Comparison of ENCODE assay signal across 14 cellular contexts in genomic region chr4:41146196-41146595, GRCh38.
A peak's percentile ranks its signal among the peaks of the same experiment; 100 is the strongest.
DNase-seq lines count a peak whose midpoint lies in the region; ATAC-seq and TF ChIP-seq lines count a peak whose summit lies in the region.
"Had no signal": no experiment of that assay in that cellular context is flagged by ENCODE, and none has a peak within 500 bp of the region (broad histone marks: within the 10 kb centered on the region; RNA-seq: fewer than 3 reads in every experiment).

No MANE protein-coding gene starts in this region.

- H3K9me3 Mint-ChIP-seq in progenitor cell of endocrine pancreas (ENCODE audit: low read depth), result peaks cover 4% of the 10 kb centered on the region

- peaks cover 28% of the 10 kb centered on the region for H3K4me1 Mint-ChIP-seq in progenitor cell of endocrine pancreas (ENCODE audit: low read depth)

- ATAC-seq in RWPE2 (ENCODE audit: low read depth) (no peak), HG03520 (IDR thresholded peaks at IDR 0.05; ENCODE audit: unreplicated experiment) (no peak)

- no peaks in the 10 kb centered on the region for H3K27me3 Mint-ChIP-seq in progenitor cell of endocrine pancreas

- H3K27me3 ChIP-seq in RWPE2 (ENCODE audit: insufficient read depth, poor library complexity, severe bottlenecking) (no peaks in the 10 kb centered on the region), fibroblast of lung (ENCODE audit: control insufficient read depth, insufficient read depth, low read length) (no peaks in the 10 kb centered on the region)

- H3K4me1 ChIP-seq in RWPE2 (ENCODE audit: insufficient read depth, poor library complexity, severe bottlenecking) (peaks cover 69% of the 10 kb centered on the region), fibroblast of lung (ENCODE audit: control insufficient read depth, extremely low read depth, insufficient read depth, low read length) (peaks cover 38% of the 10 kb centered on the region)
- H3K4me1 ChIP-seq: parathyroid adenoma had no signal

- peak overlapping the region; percentile 97 for H3K27ac ChIP-seq in RWPE2 (ENCODE audit: poor library complexity, severe bottlenecking)
- peak overlapping the region; percentile 72 for H3K27ac ChIP-seq in fibroblast of lung (ENCODE audit: insufficient read depth, low read length)
- H3K27ac ChIP-seq: parathyroid adenoma had no signal

- H3K36me3 Mint-ChIP-seq in progenitor cell of endocrine pancreas (ENCODE audit: insufficient read depth), result peaks cover 11% of the 10 kb centered on the region

- TF ChIP-seq CTCF in AG10803 (conservative IDR thresholded peaks at IDR 0.05; ENCODE audit: low read length) (no peak), RWPE2 (IDR thresholded peaks at IDR 0.05; ENCODE audit: poor library complexity, severe bottlenecking) (no peak), fibroblast of lung (conservative IDR thresholded peaks at IDR 0.05 in 1 of 2, IDR thresholded peaks at IDR 0.05 in 1 of 2; ENCODE audit: low read depth in 1 of 2, low read length in 2 of 2) (no peak), progenitor cell of endocrine pancreas (IDR thresholded peaks at IDR 0.05; ENCODE audit: unreplicated experiment) (no peak)

- H3K9me3 ChIP-seq in RWPE2 (ENCODE audit: severe bottlenecking), result no peaks in the 10 kb centered on the region
- H3K9me3 ChIP-seq in fibroblast of lung (ENCODE audit: control insufficient read depth, insufficient read depth, low read depth, low read length), result no peaks in the 10 kb centered on the region

- H3K4me2 ChIP-seq in fibroblast of lung (ENCODE audit: extremely low read depth, insufficient read depth, low read length), result peak overlapping the region; percentile 73

- no peaks in the 10 kb centered on the region for H4K20me1 ChIP-seq in fibroblast of lung (ENCODE audit: control insufficient read depth, extremely low read depth, insufficient read depth, low read length)

- H3K4me3 Mint-ChIP-seq in progenitor cell of endocrine pancreas (ENCODE audit: low read depth), result no peak overlapping the region

- H2AFZ ChIP-seq in fibroblast of lung (ENCODE audit: low read length), result no peak overlapping the region
- H2AFZ ChIP-seq: parathyroid adenoma had no signal

- H3K36me3 ChIP-seq in RWPE2 (ENCODE audit: low read depth) (peaks cover 21% of the 10 kb centered on the region), fibroblast of lung (ENCODE audit: control insufficient read depth, insufficient read depth, low read length) (no peaks in the 10 kb centered on the region)

- peaks cover 12% of the 10 kb centered on the region for H3K79me2 ChIP-seq in fibroblast of lung (ENCODE audit: control insufficient read depth, insufficient read depth, low read length)
- H3K79me2 ChIP-seq: parathyroid adenoma had no signal

- H3K4me3 ChIP-seq in AG10803 (ENCODE audit: low read length) (no peak overlapping the region), RWPE2 (ENCODE audit: severe bottlenecking) (no peak overlapping the region), fibroblast of lung (replicated peaks in 1 of 4; ENCODE audit: control extremely low read depth in 1 of 4, insufficient read depth in 1 of 4, low read depth in 3 of 4, low read length in 4 of 4) (peak overlapping the region in 1 of 4 experiments; percentile 18)

- peak overlapping the region; percentile 93 for H3K27ac Mint-ChIP-seq in progenitor cell of endocrine pancreas

- DNase-seq in AG10803 (ENCODE audit: low read depth) (peak; percentile 46), RWPE2 (ENCODE audit: low spot score) (no peak), fibroblast of lung (ENCODE audit: low read depth in 2 of 2) (peak in 1 of 2 donors; percentile 55), progenitor cell of endocrine pancreas (ENCODE audit: low spot score, unreplicated experiment) (no peak), epidermal melanocyte (ENCODE audit: insufficient read length, low spot score) (no peak), NCI-H510A treated with DMSO at 0.1 percent for 48 hours (lab: John Stamatoyannopoulos, UW) (no peak), DMS79 (lab: John Stamatoyannopoulos, UW) (no peak)
- DNase-seq: activated CD4-positive, alpha-beta T cell treated with anti-CD3 and anti-CD28 coated beads for 1 hour; central memory CD4-positive, alpha-beta T cell; kidney glomerular epithelial cell; NCI-H446; SHP77 had no signal

- no peak overlapping the region for H3K9ac ChIP-seq in fibroblast of lung (ENCODE audit: insufficient read depth, low read length)
- H3K9ac ChIP-seq: parathyroid adenoma had no signal
